ENCODE assay signal across 20 cellular contexts in the genomic region with DNA sequence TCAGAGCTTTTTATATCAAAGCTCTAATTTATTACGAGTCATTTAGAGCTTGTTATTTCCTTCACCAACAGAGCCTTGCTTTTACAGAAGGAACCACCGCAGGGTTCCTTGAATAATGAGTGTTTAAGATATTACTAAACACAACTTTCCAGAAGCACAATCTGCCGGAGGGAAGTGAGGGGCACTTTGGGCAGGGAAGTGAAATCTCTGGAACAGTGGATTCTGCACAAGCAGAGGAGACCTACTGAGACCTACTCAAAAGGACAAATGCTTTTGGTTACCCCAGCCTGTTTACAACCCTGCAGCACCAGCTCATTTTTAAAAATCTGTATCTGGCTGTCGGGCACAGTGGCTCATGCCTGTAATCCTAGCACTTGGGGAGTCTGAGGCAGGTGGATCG. TPM values are rescaled to one million over a fixed set of nuclear protein-coding genes. Genes with fewer than 3 reads are reported as not detected.
"Had no signal": no experiment of that assay in that cellular context is flagged by ENCODE, and none has a peak within 500 bp of the region (broad histone marks: within the 10 kb centered on the region; RNA-seq: fewer than 3 reads in every experiment).

No MANE protein-coding gene starts in this region.

- DNase-seq: activated B cell treated with CpG ODN at 0.5 μM for 24 hours; activated CD4-positive, alpha-beta memory T cell treated with anti-CD3 and anti-CD28 coated beads for 36 hours; activated CD4-positive, alpha-beta T cell treated with anti-CD3 and anti-CD28 coated beads, Interleukin-2, amount 10 ng/mL, durations not matched to agents 7 days and 5 days; activated CD8-positive, alpha-beta memory T cell treated with anti-CD3 and anti-CD28 coated beads for 24 hours; activated gamma-delta T cell; activated naive CD4-positive, alpha-beta T cell treated with anti-CD3 and anti-CD28 coated beads for 36 hours; activated T-cell treated with anti-CD3 and anti-CD28 coated beads, Interleukin-2, amount 50 U/mL, for 4 hours; brain microvascular endothelial cell; Kasumi-1; NCI-H1048; NCI-H146; NCI-H1930; NCI-H2107; NCI-H524; SHP77; T-helper 17 cell; T-helper 9 cell had no signal

- H3K27me3 ChIP-seq: brain microvascular endothelial cell, cardiac muscle cell, SJSA1 had no signal

- ATAC-seq: activated T-cell treated with anti-CD3 and anti-CD28 coated beads, Interleukin-2, amount 50 U/mL, for 4 hours; activated T-helper 17 cell treated with anti-CD3 and anti-CD28 coated beads, Interleukin-2, amount 50 U/mL, for 72 hours; T-helper 17 cell had no signal

- H3K36me3 ChIP-seq: brain microvascular endothelial cell, cardiac muscle cell, SJSA1 had no signal

- H3K4me1 ChIP-seq: SJSA1 had no signal

- H3K4me3 ChIP-seq: cardiac muscle cell, SJSA1 had no signal

- H3K27ac ChIP-seq: brain microvascular endothelial cell, cardiac muscle cell, SJSA1 had no signal

- H3K9me3 ChIP-seq: SJSA1 had no signal

RNA-seq across cellular contexts. Expression of gene MYCN, which starts 47.8 kb away (rescaled TPM):
- total RNA-seq: activated B cell treated with CpG ODN at 0.5 μM for 24 hours; activated CD4-positive, alpha-beta T cell treated with anti-CD3 and anti-CD28 coated beads, Interleukin-2, amount 10 ng/mL, durations not matched to agents 7 days and 5 days; activated T-helper 17 cell treated with anti-CD3 and anti-CD28 coated beads, Interleukin-2, amount 50 U/mL, for 72 hours had no signal
